25 cellular contexts compared by ENCODE assay signal in genomic region chr2:33458248-33458819, GRCh38. TPM values are rescaled to one million over a fixed set of nuclear protein-coding genes. Genes with fewer than 3 reads are reported as not detected.
DNase-seq lines count a peak whose midpoint lies in the region; ATAC-seq and TF ChIP-seq lines count a peak whose summit lies in the region.
"Had no signal": no experiment of that assay in that cellular context is flagged by ENCODE, and none has a peak within 500 bp of the region (broad histone marks: within the 10 kb centered on the region; RNA-seq: fewer than 3 reads in every experiment).

No MANE protein-coding gene starts in this region.

- H3K4me3 ChIP-seq in cardiac muscle cell (peak overlapping the region; percentile 22), neural cell (ENCODE audit: low read length) (peak overlapping the region; percentile 47)
- H3K4me3 ChIP-seq: GM23338 had no signal

- H3K4me1 Mint-ChIP-seq in activated T-cell treated with anti-CD3 and anti-CD28 coated beads, Interleukin-2, amount 50 U/mL, for 24 hours (ENCODE audit: low read depth): peaks cover 2% of the 10 kb centered on the region
- H3K4me1 Mint-ChIP-seq: nephron; stimulated activated naive CD8-positive, alpha-beta T cell treated with anti-CD3 and anti-CD28 coated beads, Interleukin-15, amount 100 ng/mL, for 72 hours had no signal

- peak overlapping the region; percentile 83 for H3K27ac ChIP-seq in cardiac muscle cell
- peak overlapping the region; percentile 88 for H3K27ac ChIP-seq in neural cell (ENCODE audit: low read length)

- peaks cover under 1% of the 10 kb centered on the region for H3K9me3 Mint-ChIP-seq in activated T-cell treated with anti-CD3 and anti-CD28 coated beads, Interleukin-2, amount 50 U/mL, for 24 hours

- H3F3A ChIP-seq in neural cell (ENCODE audit: insufficient read depth, low read length, poor library complexity, severe bottlenecking): no peaks in the 10 kb centered on the region

- H3K27me3 Mint-ChIP-seq in activated T-cell treated with anti-CD3 and anti-CD28 coated beads, Interleukin-2, amount 50 U/mL, for 24 hours: no peaks in the 10 kb centered on the region
- H3K27me3 Mint-ChIP-seq: activated CD4-positive, alpha-beta memory T cell treated with anti-CD3 and anti-CD28 coated beads for 36 hours; stimulated activated naive CD8-positive, alpha-beta T cell treated with anti-CD3 and anti-CD28 coated beads, Interleukin-15, amount 100 ng/mL, for 72 hours; type B pancreatic cell had no signal

- H3K36me3 ChIP-seq in cardiac muscle cell: no peaks in the 10 kb centered on the region
- no peaks in the 10 kb centered on the region for H3K36me3 ChIP-seq in neural cell (ENCODE audit: insufficient read depth, low read length)

- H3K4me2 ChIP-seq in neural cell (ENCODE audit: low read length): peak overlapping the region; percentile 44
- H3K4me2 ChIP-seq: GM23338 had no signal

- H3K9ac ChIP-seq in neural cell (ENCODE audit: low read length): peak overlapping the region; percentile 47

- no peaks in the 10 kb centered on the region for H3K9me2 ChIP-seq in neural cell (ENCODE audit: insufficient read depth, low read length)

- peak overlapping the region; percentile 15 for H2AFZ ChIP-seq in neural cell (ENCODE audit: low read depth, low read length)
- H2AFZ ChIP-seq: GM23338 had no signal

- no peaks in the 10 kb centered on the region for H4K20me1 ChIP-seq in neural cell (ENCODE audit: insufficient read depth)

- TF ChIP-seq CTCF in cardiac muscle cell (IDR thresholded peaks at IDR 0.05; ENCODE audit: low read depth, low read length) (no peak), neural cell (IDR thresholded peaks at IDR 0.05; ENCODE audit: poor library complexity, severe bottlenecking) (no peak)

- no peak overlapping the region for H3K27ac Mint-ChIP-seq in activated T-cell treated with anti-CD3 and anti-CD28 coated beads, Interleukin-2, amount 50 U/mL, for 24 hours
- H3K27ac Mint-ChIP-seq: activated CD4-positive, alpha-beta memory T cell treated with anti-CD3 and anti-CD28 coated beads for 36 hours; activated naive CD4-positive, alpha-beta T cell treated with anti-CD3 and anti-CD28 coated beads for 36 hours; GM23338; mesothelial cell of epicardium; nephron; stimulated activated naive CD8-positive, alpha-beta T cell treated with anti-CD3 and anti-CD28 coated beads, Interleukin-15, amount 100 ng/mL, for 72 hours; WTC11 had no signal

- H3K4me1 ChIP-seq in cardiac muscle cell (ENCODE audit: low read depth): peaks cover 24% of the 10 kb centered on the region

- H3K27me3 ChIP-seq in cardiac muscle cell (no peaks in the 10 kb centered on the region), neural cell (ENCODE audit: insufficient read depth, low read depth, low read length) (no peaks in the 10 kb centered on the region)

- no peak for TF ChIP-seq RAD21 in neural cell (conservative IDR thresholded peaks at IDR 0.05)

- peak; percentile 11 for ATAC-seq in GM18870 (IDR thresholded peaks at IDR 0.05; ENCODE audit: unreplicated experiment)
- ATAC-seq in HG03442 (IDR thresholded peaks at IDR 0.05; ENCODE audit: unreplicated experiment): peak; percentile 9
- ATAC-seq in GM21528 (IDR thresholded peaks at IDR 0.05; ENCODE audit: low FRiP score, unreplicated experiment): no peak
- ATAC-seq: GM23338; Panc1; stimulated activated naive CD8-positive, alpha-beta T cell treated with anti-CD3 and anti-CD28 coated beads, Interleukin-15, amount 100 ng/mL, for 72 hours; WTC11 had no signal

- H3K4me3 Mint-ChIP-seq in activated T-cell treated with anti-CD3 and anti-CD28 coated beads, Interleukin-2, amount 50 U/mL, for 24 hours: no peak overlapping the region
- H3K4me3 Mint-ChIP-seq: activated CD4-positive, alpha-beta memory T cell treated with anti-CD3 and anti-CD28 coated beads for 36 hours; activated naive CD4-positive, alpha-beta T cell treated with anti-CD3 and anti-CD28 coated beads for 36 hours; GM23338; mesothelial cell of epicardium; nephron; stimulated activated naive CD8-positive, alpha-beta T cell treated with anti-CD3 and anti-CD28 coated beads, Interleukin-15, amount 100 ng/mL, for 72 hours; type B pancreatic cell; WTC11 had no signal

- DNase-seq in cardiac muscle cell (ENCODE audit: low read depth in 1 of 2, low spot score in 1 of 2): no peak
- no peak for DNase-seq in activated T-cell treated with anti-CD3 and anti-CD28 coated beads, Interleukin-2, amount 50 U/mL, for 24 hours
- no peak for DNase-seq in effector CD8-positive, alpha-beta T cell (lab: John Stamatoyannopoulos, UW)
- DNase-seq in DMS 273 (lab: John Stamatoyannopoulos, UW; ENCODE audit: unreplicated experiment): no peak
- DNase-seq: activated CD4-positive, alpha-beta memory T cell treated with anti-CD3 and anti-CD28 coated beads for 36 hours; activated naive CD4-positive, alpha-beta T cell treated with anti-CD3 and anti-CD28 coated beads for 36 hours; DMS79 treated with DMSO at 0.1 percent for 48 hours; erythroblast; foreskin melanocyte; kidney glomerular epithelial cell; NCI-H1092 treated with DMSO at 0.1 percent for 48 hours; NCI-H2029 treated with DMSO at 0.1 percent for 48 hours; stimulated activated CD4-positive, alpha-beta T cell treated with anti-CD3 and anti-CD28 coated beads, Interleukin-2, amount 100 ng/mL, for 48 hours; stimulated activated naive CD8-positive, alpha-beta T cell treated with anti-CD3 and anti-CD28 coated beads, Interleukin-15, amount 100 ng/mL, for 72 hours; T-helper 2 cell had no signal

- no peaks in the 10 kb centered on the region for H3K9me3 ChIP-seq in cardiac muscle cell (ENCODE audit: low read depth)
- no peaks in the 10 kb centered on the region for H3K9me3 ChIP-seq in neural cell (ENCODE audit: low read length)

- no peaks in the 10 kb centered on the region for H3K36me3 Mint-ChIP-seq in activated T-cell treated with anti-CD3 and anti-CD28 coated beads, Interleukin-2, amount 50 U/mL, for 24 hours (ENCODE audit: low read depth)
- H3K36me3 Mint-ChIP-seq: type B pancreatic cell had no signal

- H3K79me2 ChIP-seq in neural cell (replicated peaks; ENCODE audit: insufficient read depth, low read length): no peaks in the 10 kb centered on the region

- no peak for TF ChIP-seq EP300 in neural cell (conservative IDR thresholded peaks at IDR 0.05; ENCODE audit: poor library complexity, severe bottlenecking)

TF ChIP-seq in neural cell, 6 proteins besides CTCF, POLR2A, EP300 and RAD21:
- TF ChIP-seq SMC3 (conservative IDR thresholded peaks at IDR 0.05; ENCODE audit: poor library complexity) (no peak), EZH2 (IDR thresholded peaks at IDR 0.05; ENCODE audit: borderline replicate concordance, insufficient read depth, low read length, poor library complexity, severe bottlenecking) (no peak), MXI1 (conservative IDR thresholded peaks at IDR 0.05; ENCODE audit: poor library complexity, severe bottlenecking) (no peak), REST (IDR thresholded peaks at IDR 0.05; ENCODE audit: borderline replicate concordance) (no peak), TAF1 (IDR thresholded peaks at IDR 0.05; ENCODE audit: low read depth) (no peak), POLR2AphosphoS5 (IDR thresholded peaks at IDR 0.05) (no peak)

RNA-seq across cellular contexts. Expression of gene RASGRP3, which starts 18.1 kb away (rescaled TPM):
- total RNA-seq in cardiac muscle cell: 19.8 and 25.4 TPM in 2 replicates
- polyA plus RNA-seq in cardiac muscle cell (21.3 and 46.3 TPM in 2 replicates), neural cell (20.2 and 25.3 TPM in 2 replicates)
- polyA minus RNA-seq in neural cell: 19.0 and 27.1 TPM in 2 replicates
